ENCODE assay signal across 26 cellular contexts in genomic region chr11:7840580-7840979, GRCh38. TPM values are rescaled to one million over a fixed set of nuclear protein-coding genes. Genes with fewer than 3 reads are reported as not detected.
"Had no signal": no experiment of that assay in that cellular context is flagged by ENCODE, and none has a peak within 500 bp of the region (broad histone marks: within the 10 kb centered on the region; RNA-seq: fewer than 3 reads in every experiment).

No MANE protein-coding gene starts in this region.

- H3K4me3 ChIP-seq: MG63, SJSA1, SK-N-MC had no signal

- DNase-seq: Karpas-422, KG1, MG63, NCI-H1092, NCI-H1105 treated with DMSO at 0.1 percent for 48 hours, NCI-H1417 treated with DMSO at 0.1 percent for 48 hours, NCI-H146, NCI-H1694 treated with DMSO at 0.1 percent for 48 hours, NCI-H1930, NCI-H2081 treated with DMSO at 0.1 percent for 48 hours, NCI-H2171, NCI-H226, NCI-H446, NCI-H510A, NCI-H524 treated with DMSO at 0.1 percent for 48 hours, NCI-H69, NCI-H774, OCI-M1, Right ventricle myocardium superior, RPMI8226, SIG-M5 had no signal

- FAIRE-seq: RCC 7860 had no signal

- H3K27ac ChIP-seq: SJSA1, SK-N-MC had no signal

- H3K9me3 ChIP-seq: MG63, SJSA1 had no signal

- H3K4me1 ChIP-seq: SJSA1 had no signal

- H3K27me3 ChIP-seq: SJSA1 had no signal

- H3K36me3 ChIP-seq: MG63, SJSA1 had no signal

RNA-seq across cellular contexts. Expression of gene OR5P3, which starts 9.9 kb away (rescaled TPM):
- total RNA-seq: HT1080; Right ventricle myocardium superior; T-helper 1 cell treated with Interleukin-12 subunit alpha and Interleukin-12 subunit beta and Interleukin-4 antibody, amounts not matched to agents 30 ng/mL and 1 ng/mL, for 36 hours had no signal

RNA-seq across cellular contexts. Expression of gene OR5P2, which starts 43.8 kb away (rescaled TPM):
- total RNA-seq: HT1080; Right ventricle myocardium superior; T-helper 1 cell treated with Interleukin-12 subunit alpha and Interleukin-12 subunit beta and Interleukin-4 antibody, amounts not matched to agents 30 ng/mL and 1 ng/mL, for 36 hours had no signal
